16 cellular contexts compared by ENCODE assay signal in the genomic region with DNA sequence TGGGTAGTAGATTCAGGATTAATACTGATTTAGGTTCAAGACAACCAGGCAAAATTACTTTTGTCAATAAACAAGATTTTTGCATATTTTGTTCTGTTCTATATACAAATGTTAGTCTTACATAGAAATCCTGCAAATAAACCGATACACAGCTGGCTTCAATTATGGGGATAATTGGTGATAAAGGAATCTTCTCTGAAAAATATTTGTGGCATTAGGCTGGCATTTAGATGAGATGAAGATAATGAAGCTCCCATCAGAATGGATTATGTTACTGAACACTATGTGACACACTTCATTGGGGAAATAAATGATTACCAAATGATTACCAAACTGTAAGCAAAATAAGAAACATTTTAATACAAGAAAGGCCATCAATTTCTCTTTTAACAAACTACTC.
DNase-seq lines count a peak whose midpoint lies in the region; ATAC-seq, FAIRE-seq and TF ChIP-seq lines count a peak whose summit lies in the region.
"Had no signal": no experiment of that assay in that cellular context is flagged by ENCODE, and none has a peak within 500 bp of the region (broad histone marks: within the 10 kb centered on the region; RNA-seq: fewer than 3 reads in every experiment).

No MANE protein-coding gene starts in this region.

- dilution Hi-C loops in IMR-90 (cut with HindIII; ENCODE audit: low sequenced_read_pairs, unreplicated experiment), result no loop called here

- no peak overlapping the region for H3K4me2 ChIP-seq in IMR-90 (ENCODE audit: low read depth, low read length)
- H3K4me2 ChIP-seq in neuronal stem cell (ENCODE audit: insufficient read depth, low read length, poor library complexity, severe bottlenecking), result no peak overlapping the region
- H3K4me2 ChIP-seq: BLaER1 had no signal

- no CpG with 5 or more reads among the region's 1 CpG for WGBS in IMR-90 (ENCODE audit: extremely low coverage in 2 of 2, insufficient read length in 1 of 2), 2 experiments
- no CpG with 5 or more reads among the region's 1 CpG for WGBS in neuronal stem cell (ENCODE audit: extremely low coverage in 2 of 2, insufficient read length in 2 of 2, insufficient replicate concordance in 1 of 2), 2 donors

- no peak for TF ChIP-seq RAD21 in IMR-90 (IDR thresholded peaks at IDR 0.05; ENCODE audit: low read length)

- CTCF ChIA-PET in IMR-90 (lab: Yijun Ruan, JAX), result no interaction called here

- ATAC-seq in IMR-90 (ENCODE audit: low read depth), result peak; percentile 14; the same call in 1 of the 2 replicates
- no peak for ATAC-seq in stimulated activated effector memory CD8-positive, alpha-beta T cell treated with anti-CD3 and anti-CD28 coated beads, Interleukin-12 subunit alpha, Interleukin-12 subunit beta, amount 100 ng/mL, for 72 hours

- intact Hi-C loops in IMR-90 (cut with micrococcal nuclease), result no loop called here
- intact Hi-C loops in ascending aorta (cut with DNase I), result no loop called here

- BruUV-seq in IMR-90 (replicated peaks; lab: Mats Ljungman, UMichigan), result no TSS peak

- H4K91ac ChIP-seq in IMR-90 (ENCODE audit: insufficient read depth, low read depth, low read length) (no peak overlapping the region), neuronal stem cell (ENCODE audit: low read depth, low read length, poor library complexity) (no peak overlapping the region)

- no peak overlapping the region for H2BK15ac ChIP-seq in IMR-90 (ENCODE audit: low read depth, low read length)
- no peak overlapping the region for H2BK15ac ChIP-seq in neuronal stem cell (ENCODE audit: low read length)

- peaks cover 5% of the 10 kb centered on the region; the same call in 1 of the 2 replicates for H3K9me1 ChIP-seq in IMR-90 (ENCODE audit: insufficient read depth, low read length)

- H4K8ac ChIP-seq in IMR-90 (ENCODE audit: low read depth in 2 of 2, low read length in 2 of 2) (no peak overlapping the region), neuronal stem cell (ENCODE audit: low read depth, low read length) (no peak overlapping the region)

- H2AK5ac ChIP-seq in IMR-90 (ENCODE audit: low read depth, low read length), result no peak overlapping the region
- no peak overlapping the region for H2AK5ac ChIP-seq in neuronal stem cell (ENCODE audit: low read depth, low read length)

- peaks cover 47% of the 10 kb centered on the region for H3K36me3 Mint-ChIP-seq in stimulated activated effector memory CD8-positive, alpha-beta T cell treated with anti-CD3 and anti-CD28 coated beads, Interleukin-12 subunit alpha, Interleukin-12 subunit beta, amount 100 ng/mL, for 72 hours

- DNase-seq in D721Med (ENCODE audit: insufficient read length, low spot score) (no peak), IMR-90 (no peak), ascending aorta (ENCODE audit: low spot score in 2 of 2) (no peak), GDM1 (lab: John Stamatoyannopoulos, UW) (no peak), neuronal stem cell (ENCODE audit: low spot score) (no peak), AG08395 (ENCODE audit: low spot score) (no peak)
- DNase-seq in stimulated activated effector memory CD8-positive, alpha-beta T cell treated with anti-CD3 and anti-CD28 coated beads, Interleukin-12 subunit alpha, Interleukin-12 subunit beta, amount 100 ng/mL, for 72 hours (ENCODE audit: low spot score in 2 of 2), result no peak
- DNase-seq: DND-41, H9, MV-4-11, NCI-H1417, NCI-H187 treated with DMSO at 0.1 percent for 48 hours, NCI-H69, OCI-M1 had no signal

- H2BK12ac ChIP-seq in neuronal stem cell (ENCODE audit: low read length), result no peak overlapping the region

- H3K4me1 Mint-ChIP-seq in stimulated activated effector memory CD8-positive, alpha-beta T cell treated with anti-CD3 and anti-CD28 coated beads, Interleukin-12 subunit alpha, Interleukin-12 subunit beta, amount 100 ng/mL, for 72 hours, result peaks cover 14% of the 10 kb centered on the region

- H3K56ac ChIP-seq in IMR-90 (ENCODE audit: extremely low read depth, insufficient read depth, low read length), result no peak overlapping the region

- H2BK5ac ChIP-seq in IMR-90 (ENCODE audit: low read depth, low read length, poor library complexity, severe bottlenecking), result no peak overlapping the region
- H2BK5ac ChIP-seq in neuronal stem cell (ENCODE audit: low read length), result no peak overlapping the region

- H3K18ac ChIP-seq in IMR-90 (ENCODE audit: low read depth, low read length), result no peak overlapping the region
- H3K18ac ChIP-seq in neuronal stem cell (ENCODE audit: low read length), result no peak overlapping the region

- no peak overlapping the region for H4K5ac ChIP-seq in IMR-90 (ENCODE audit: low read depth, low read length)

- no peak overlapping the region for H3K4me3 Mint-ChIP-seq in stimulated activated effector memory CD8-positive, alpha-beta T cell treated with anti-CD3 and anti-CD28 coated beads, Interleukin-12 subunit alpha, Interleukin-12 subunit beta, amount 100 ng/mL, for 72 hours
- H3K4me3 Mint-ChIP-seq: H9 had no signal

- H2BK20ac ChIP-seq in IMR-90 (ENCODE audit: low read depth, low read length), result no peak overlapping the region

- no peak overlapping the region for H2AK9ac ChIP-seq in IMR-90 (replicated peaks; ENCODE audit: low read depth, low read length, poor library complexity)

- H3K79me1 ChIP-seq in IMR-90 (ENCODE audit: low read depth in 1 of 2, low read length in 2 of 2) (peaks cover 21 to 47% of the 10 kb centered on the region in 2 experiments), neuronal stem cell (ENCODE audit: low read depth, low read length) (no peaks in the 10 kb centered on the region)

- H3K27ac ChIP-seq in IMR-90 (ENCODE audit: insufficient read depth, low read length) (no peak overlapping the region; the same call in 1 of the 2 replicates), ascending aorta (peak overlapping the region; percentile 66 to 69), neuronal stem cell (replicated peaks; ENCODE audit: low read length) (no peak overlapping the region)
- H3K27ac ChIP-seq: BLaER1, SJSA1 had no signal

- peak; percentile 79 for FAIRE-seq in D721Med (lab: Jason Lieb, UNC)

- H2BK120ac ChIP-seq in IMR-90 (ENCODE audit: low read depth, low read length) (no peak overlapping the region), neuronal stem cell (ENCODE audit: low read depth, low read length) (no peak overlapping the region)

- H3K4me3 ChIP-seq in IMR-90 (ENCODE audit: insufficient read depth, low read depth, low read length), result no peak overlapping the region
- H3K4me3 ChIP-seq in ascending aorta, result no peak overlapping the region
- no peak overlapping the region for H3K4me3 ChIP-seq in neuronal stem cell (ENCODE audit: low read length in 2 of 2)
- H3K4me3 ChIP-seq: BLaER1, SJSA1 had no signal

- H3K36me3 ChIP-seq in IMR-90 (ENCODE audit: control insufficient read depth, insufficient read depth, low read length) (peaks cover 7% of the 10 kb centered on the region), ascending aorta (no peaks in the 10 kb centered on the region), neuronal stem cell (replicated peaks in 1 of 2; ENCODE audit: control insufficient read depth in 2 of 2, insufficient read depth in 2 of 2, low read length in 2 of 2) (peaks cover 3 to 22% of the 10 kb centered on the region in 2 donors)

- H3K9me3 Mint-ChIP-seq in stimulated activated effector memory CD8-positive, alpha-beta T cell treated with anti-CD3 and anti-CD28 coated beads, Interleukin-12 subunit alpha, Interleukin-12 subunit beta, amount 100 ng/mL, for 72 hours, result no peaks in the 10 kb centered on the region

- H3K27me3 ChIP-seq in IMR-90 (ENCODE audit: control insufficient read depth, insufficient read depth, low read length), result no peaks in the 10 kb centered on the region
- no peaks in the 10 kb centered on the region for H3K27me3 ChIP-seq in ascending aorta
- no peaks in the 10 kb centered on the region for H3K27me3 ChIP-seq in neuronal stem cell (ENCODE audit: control insufficient read depth in 3 of 3, insufficient read depth in 3 of 3, low read depth in 1 of 3, low read length in 3 of 3)
- H3K27me3 ChIP-seq: BLaER1, SJSA1 had no signal

- H3K4me1 ChIP-seq in IMR-90 (ENCODE audit: control insufficient read depth, insufficient read depth, low read length) (peaks cover 5% of the 10 kb centered on the region; the same call in 1 of the 2 replicates), ascending aorta (peaks cover 6 to 39% of the 10 kb centered on the region in 2 donors), neuronal stem cell (ENCODE audit: control insufficient read depth in 2 of 2, insufficient read depth in 1 of 2, low read depth in 1 of 2, low read length in 2 of 2) (peaks cover 0 to 2% of the 10 kb centered on the region in 2 donors)
- H3K4me1 ChIP-seq: SJSA1 had no signal

- H3K9ac ChIP-seq in IMR-90 (ENCODE audit: low read depth, low read length), result no peak overlapping the region
- no peak overlapping the region for H3K9ac ChIP-seq in neuronal stem cell (ENCODE audit: low read depth, low read length, poor library complexity)
- H3K9ac ChIP-seq: BLaER1 had no signal

- TF ChIP-seq CTCF in D721Med (IDR thresholded peaks at IDR 0.05; ENCODE audit: insufficient read depth, missing control alignments) (no peak), IMR-90 (conservative IDR thresholded peaks at IDR 0.05; ENCODE audit: low read depth, low read length) (no peak), ascending aorta (IDR thresholded peaks at IDR 0.05) (no peak)

- POLR2A ChIA-PET in IMR-90 (lab: Charles Lee; ENCODE audit: unreplicated experiment), result no interaction called here

- no peak for TF ChIP-seq POLR2A in IMR-90 (IDR thresholded peaks at IDR 0.05; ENCODE audit: low read depth, low read length)

- H3K9me3 ChIP-seq in IMR-90 (ENCODE audit: control insufficient read depth, insufficient read depth, low read length) (no peaks in the 10 kb centered on the region), ascending aorta (no peaks in the 10 kb centered on the region), neuronal stem cell (replicated peaks in 1 of 2; ENCODE audit: control insufficient read depth in 2 of 2, insufficient read depth in 1 of 2, low read depth in 1 of 2, low read length in 2 of 2) (peaks cover 3 to 5% of the 10 kb centered on the region in 2 donors)
- H3K9me3 ChIP-seq: SJSA1 had no signal

- no peak overlapping the region for H3K4ac ChIP-seq in IMR-90 (ENCODE audit: low read depth, low read length)
- H3K4ac ChIP-seq in neuronal stem cell (ENCODE audit: low read length), result no peak overlapping the region

- no peaks in the 10 kb centered on the region; the same call in 1 of the 2 replicates for H4K20me1 ChIP-seq in IMR-90 (ENCODE audit: insufficient read depth, low read length)

- H3K23ac ChIP-seq in IMR-90 (ENCODE audit: low read depth, low read length), result no peak overlapping the region
- no peak overlapping the region for H3K23ac ChIP-seq in neuronal stem cell (ENCODE audit: low read depth, low read length, poor library complexity)

- H2AFZ ChIP-seq in IMR-90 (replicated peaks; ENCODE audit: low read length, poor library complexity), result no peak overlapping the region
- no peak overlapping the region for H2AFZ ChIP-seq in neuronal stem cell (ENCODE audit: low read length)

- in situ Hi-C loops in IMR-90 (cut with MboI; ENCODE audit: low sequenced_read_pairs), result no loop called here

- peak overlapping the region; percentile 45 for H3K27ac Mint-ChIP-seq in stimulated activated effector memory CD8-positive, alpha-beta T cell treated with anti-CD3 and anti-CD28 coated beads, Interleukin-12 subunit alpha, Interleukin-12 subunit beta, amount 100 ng/mL, for 72 hours
- H3K27ac Mint-ChIP-seq: H9 had no signal

- no peak overlapping the region for H3K14ac ChIP-seq in IMR-90 (replicated peaks; ENCODE audit: low read depth, low read length)
- H3K14ac ChIP-seq in neuronal stem cell (ENCODE audit: low read length), result no peak overlapping the region

Comparison
In these comparisons a context has a peak if more than half of its experiments do, and no peak if none do; other contexts are left out.
1. H3K27ac ChIP-seq: peak in ascending aorta (2 of 2); none in IMR-90 (single experiment) and neuronal stem cell (single experiment).